In genomic region chr15:56919708-56920637, GRCh38 we compare ENCODE assay signal across 8 cellular contexts. TPM values are rescaled to one million over a fixed set of nuclear protein-coding genes. Genes with fewer than 3 reads are reported as not detected.
A peak's percentile ranks its signal among the peaks of the same experiment; 100 is the strongest.
DNase-seq lines count a peak whose midpoint lies in the region; ATAC-seq and TF ChIP-seq lines count a peak whose summit lies in the region.

No MANE protein-coding gene starts in this region.

- in situ Hi-C loops in astrocyte of the spinal cord (cut with HindIII; ENCODE audit: low sequenced_read_pairs), result no loop called here

- H3K9me3 ChIP-seq in skeletal muscle satellite cell (replicated peaks; ENCODE audit: low read length), result no peaks in the 10 kb centered on the region

- H3K4me2 ChIP-seq in skeletal muscle satellite cell (ENCODE audit: low read length), result peak overlapping the region; percentile 99

- TF ChIP-seq CTCF in astrocyte of the spinal cord (IDR thresholded peaks at IDR 0.05; ENCODE audit: low read depth, low read length), result no peak

- no peaks in the 10 kb centered on the region for H3K27me3 ChIP-seq in skeletal muscle satellite cell (ENCODE audit: control insufficient read depth, insufficient read depth, low read length)

- H3K36me3 ChIP-seq in skeletal muscle satellite cell (ENCODE audit: insufficient read depth, low read length), result peaks cover 22% of the 10 kb centered on the region

- H3K4me1 ChIP-seq in skeletal muscle satellite cell (ENCODE audit: control insufficient read depth, insufficient read depth, low read length), result peaks cover 23% of the 10 kb centered on the region

- DNase-seq in activated gamma-delta T cell treated with Interleukin-2 at 50 U/mL for 16 hours (peak; percentile 10), activated gamma-delta T cell (lab: John Stamatoyannopoulos, UW) (no peak), RPMI8226 (peak; percentile 58), astrocyte of the spinal cord (ENCODE audit: low read depth, low spot score) (peak; percentile 59), iPS-NIHi11 (ENCODE audit: low spot score) (peak; percentile 53)

- H3K4me3 ChIP-seq in astrocyte of the spinal cord (ENCODE audit: low read depth, low read length) (peak overlapping the region; percentile 90), skeletal muscle satellite cell (ENCODE audit: low read length) (peak overlapping the region; percentile 95)

- peak; percentile 5 for ATAC-seq in HG03139 (IDR thresholded peaks at IDR 0.05; ENCODE audit: unreplicated experiment)
- no peak for ATAC-seq in GM18519 (IDR thresholded peaks at IDR 0.05; ENCODE audit: low FRiP score, unreplicated experiment)

- peak overlapping the region; percentile 98 for H3K9ac ChIP-seq in skeletal muscle satellite cell (ENCODE audit: low read depth, low read length)

RNA-seq across cellular contexts. Expression of gene TCF12, which starts 1.5 kb away (rescaled TPM):
- 31.5 and 40.8 TPM in 2 replicates for total RNA-seq in skeletal muscle satellite cell (2012; rRNA removed)
